In genomic region chr3:49802719-49803463, GRCh38 we compare ENCODE assay signal across 7 cellular contexts. TPM values are rescaled to one million over a fixed set of nuclear protein-coding genes. Genes with fewer than 3 reads are reported as not detected.
DNase-seq lines count a peak whose midpoint lies in the region; ATAC-seq, FAIRE-seq and TF ChIP-seq lines count a peak whose summit lies in the region.

Gene INKA1, plus strand, starts transcription at chr3:49803261. Its CDS starts 132 bp downstream, at chr3:49803393.

- no peak for TF ChIP-seq POLR2A in GM12891 (IDR thresholded peaks at IDR 0.05; ENCODE audit: low read depth, low read length)

- peak; percentile 99 for FAIRE-seq in GM12891 (lab: Jason Lieb, UNC)

- in situ Hi-C loops in astrocyte of the cerebellum (cut with HindIII; ENCODE audit: low sequenced_read_pairs), result no loop called here

- H3K4me3 ChIP-seq in astrocyte of the cerebellum (ENCODE audit: low read depth, low read length), result peak within 1 kb of the TSS; percentile 72
- peak within 1 kb of the TSS; percentile 80 for H3K4me3 ChIP-seq in retinal pigment epithelial cell (ENCODE audit: low read length)

- DNase-seq in GM12891 (ENCODE audit: insufficient read length, low spot score), result peak; percentile 91
- peak; percentile 67 for DNase-seq in NCI-H1105 treated with DMSO at 0.1 percent for 48 hours (lab: John Stamatoyannopoulos, UW)
- DNase-seq in T-helper 22 cell (ENCODE audit: low read depth), result peak; percentile 72
- peak; percentile 53 for DNase-seq in astrocyte of the cerebellum (ENCODE audit: low read depth)
- peak; percentile 78 to 87 for DNase-seq in hippocampal formation (lab: John Stamatoyannopoulos, UW)
- DNase-seq in retinal pigment epithelial cell (ENCODE audit: low read depth), result no peak

- peak; percentile 58 for ATAC-seq in HG02623 (IDR thresholded peaks at IDR 0.05; ENCODE audit: unreplicated experiment)

- TF ChIP-seq CTCF in astrocyte of the cerebellum (IDR thresholded peaks at IDR 0.05; ENCODE audit: low read depth, low read length, missing control alignments) (peak; percentile 85), retinal pigment epithelial cell (conservative IDR thresholded peaks at IDR 0.05; ENCODE audit: low read depth, low read length) (peak; percentile 83)

TF ChIP-seq in GM12891, 5 proteins besides CTCF, POLR2A, EP300 and RAD21:
- TF ChIP-seq PAX5 (IDR thresholded peaks at IDR 0.05; ENCODE audit: insufficient read depth, low read length, severe bottlenecking) (no peak), POU2F2 (IDR thresholded peaks at IDR 0.05; ENCODE audit: low read depth, low read length) (no peak), TAF1 (IDR thresholded peaks at IDR 0.05; ENCODE audit: low read depth, low read length) (no peak), POLR2AphosphoS5 (IDR thresholded peaks at IDR 0.05; ENCODE audit: low read depth, low read length) (no peak), SPI1 (IDR thresholded peaks at IDR 0.05; ENCODE audit: low read depth, low read length) (no peak)

RNA-seq across cellular contexts. Expression of gene INKA1, which starts in this region (rescaled TPM):
- polyA plus RNA-seq in GM12891 (2012; ENCODE audit: low read depth, missing spikeins), result 1.5 TPM
